Comparison of ENCODE assay signal across 30 cellular contexts in the genomic region with DNA sequence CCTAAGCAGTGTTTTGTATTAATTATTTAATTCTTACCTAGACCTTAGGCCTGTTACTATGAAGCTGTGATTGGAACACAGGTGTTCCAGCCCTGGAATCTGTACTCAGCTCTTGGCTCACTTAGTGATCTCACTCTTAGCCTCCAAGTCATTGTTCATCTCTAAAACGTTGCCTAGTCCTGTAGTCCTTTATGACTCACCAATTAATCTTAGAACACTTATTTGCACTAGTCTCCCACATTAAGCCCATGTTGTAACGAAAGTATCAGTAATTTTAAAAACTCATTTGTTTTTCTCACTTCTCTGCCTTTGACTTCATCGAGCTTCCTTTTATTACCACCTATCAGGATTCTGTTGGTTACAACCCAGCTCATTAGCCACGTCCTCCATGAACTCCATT.
"Had no signal": no experiment of that assay in that cellular context is flagged by ENCODE, and none has a peak within 500 bp of the region (broad histone marks: within the 10 kb centered on the region; RNA-seq: fewer than 3 reads in every experiment).

No MANE protein-coding gene starts in this region.

- H3K4me1 Mint-ChIP-seq: activated B cell treated with CpG ODN at 0.5 μM for 24 hours; activated CD4-positive, alpha-beta memory T cell treated with anti-CD3 and anti-CD28 coated beads, Interleukin-2, amount 10 ng/mL, durations not matched to agents 7 days and 5 days; activated naive CD4-positive, alpha-beta T cell treated with anti-CD3 and anti-CD28 coated beads, Interleukin-2, amount 10 ng/mL, durations not matched to agents 7 days and 5 days; activated naive CD8-positive, alpha-beta T cell treated with anti-CD3 and anti-CD28 coated beads, Interleukin-2, amount 10 ng/mL, durations not matched to agents 7 days and 5 days; brain; T-helper 17 cell had no signal

- H3K27me3 Mint-ChIP-seq: activated B cell treated with CpG ODN at 0.5 μM for 24 hours; activated CD4-positive, alpha-beta memory T cell treated with anti-CD3 and anti-CD28 coated beads, Interleukin-2, amount 10 ng/mL, durations not matched to agents 7 days and 5 days; activated naive CD4-positive, alpha-beta T cell treated with anti-CD3 and anti-CD28 coated beads, Interleukin-2, amount 10 ng/mL, durations not matched to agents 7 days and 5 days; activated naive CD8-positive, alpha-beta T cell treated with anti-CD3 and anti-CD28 coated beads, Interleukin-2, amount 10 ng/mL, durations not matched to agents 7 days and 5 days; activated T-cell treated with anti-CD3 and anti-CD28 coated beads, Interleukin-2, amount 50 U/mL, for 24 hours; brain; effector memory CD8-positive, alpha-beta T cell; T-helper 17 cell had no signal

- H3K27ac Mint-ChIP-seq: activated B cell treated with CpG ODN at 0.5 μM for 24 hours; activated CD4-positive, alpha-beta memory T cell treated with anti-CD3 and anti-CD28 coated beads, Interleukin-2, amount 10 ng/mL, durations not matched to agents 7 days and 5 days; activated naive CD4-positive, alpha-beta T cell treated with anti-CD3 and anti-CD28 coated beads, Interleukin-2, amount 10 ng/mL, durations not matched to agents 7 days and 5 days; activated naive CD4-positive, alpha-beta T cell treated with anti-CD3 and anti-CD28 coated beads, Interleukin-2, amount 50 U/mL, for 72 hours; activated naive CD8-positive, alpha-beta T cell treated with anti-CD3 and anti-CD28 coated beads, Interleukin-2, amount 10 ng/mL, durations not matched to agents 7 days and 5 days; activated T-cell treated with anti-CD3 and anti-CD28 coated beads, Interleukin-2, amount 50 U/mL, for 24 hours; activated T-cell treated with anti-CD3 and anti-CD28 coated beads, Interleukin-2, amount 50 U/mL, for 72 hours; brain; effector memory CD8-positive, alpha-beta T cell; T-helper 17 cell; T-helper 2 cell treated with Interferon-gamma antibody and Interleukin-4, amounts not matched to agents 5 μg/mL and 100 μg/mL, for 36 hours had no signal

- ATAC-seq: activated CD4-positive, CD25-positive, alpha-beta regulatory T cell treated with anti-CD3 and anti-CD28 coated beads, Interleukin-2, amount 50 U/mL, for 24 hours; activated naive CD4-positive, alpha-beta T cell treated with anti-CD3 and anti-CD28 coated beads, Interleukin-2, amount 50 U/mL, for 72 hours; activated T-cell treated with anti-CD3 and anti-CD28 coated beads, Interleukin-2, amount 50 U/mL, for 72 hours; effector memory CD8-positive, alpha-beta T cell; T-helper 17 cell had no signal

- H3K4me3 ChIP-seq: ascending aorta had no signal

- H3K4me1 ChIP-seq: ascending aorta had no signal

- DNase-seq: activated B cell treated with CpG ODN at 0.5 μM for 24 hours; activated CD4-positive, alpha-beta memory T cell treated with anti-CD3 and anti-CD28 coated beads, Interleukin-2, amount 10 ng/mL, durations not matched to agents 7 days and 5 days; activated CD4-positive, alpha-beta T cell treated with anti-CD3 and anti-CD28 coated beads for 48 hours; activated CD4-positive, alpha-beta T cell treated with anti-CD3 and anti-CD28 coated beads, Interleukin-2, amount 50 U/mL, for 1 hour; activated CD8-positive, alpha-beta memory T cell treated with anti-CD3 and anti-CD28 coated beads, Interleukin-2, amount 50 U/mL, for 48 hours; activated gamma-delta T cell; activated naive CD4-positive, alpha-beta T cell; activated naive CD4-positive, alpha-beta T cell treated with anti-CD3 and anti-CD28 coated beads, Interleukin-2, amount 10 ng/mL, durations not matched to agents 7 days and 5 days; activated naive CD8-positive, alpha-beta T cell treated with anti-CD3 and anti-CD28 coated beads, Interleukin-2, amount 10 ng/mL, durations not matched to agents 7 days and 5 days; activated T-cell treated with anti-CD3 and anti-CD28 coated beads for 4 hours; activated T-cell treated with anti-CD3 and anti-CD28 coated beads, Interleukin-2, amount 50 U/mL, for 24 hours; activated T-cell treated with anti-CD3 and anti-CD28 coated beads, Interleukin-2, amount 50 U/mL, for 72 hours; caudate nucleus; cortex of kidney; dermis blood vessel endothelial cell; effector CD4-positive, alpha-beta T cell; effector memory CD8-positive, alpha-beta T cell; head of caudate nucleus; hippocampal formation; T-helper 17 cell; T1000; WERI-Rb-1 had no signal

- H3K36me3 Mint-ChIP-seq: activated naive CD4-positive, alpha-beta T cell treated with anti-CD3 and anti-CD28 coated beads, Interleukin-2, amount 10 ng/mL, durations not matched to agents 7 days and 5 days; activated naive CD8-positive, alpha-beta T cell treated with anti-CD3 and anti-CD28 coated beads, Interleukin-2, amount 10 ng/mL, durations not matched to agents 7 days and 5 days; brain had no signal

- FAIRE-seq: colon, frontal cortex had no signal

- H3K27me3 ChIP-seq: ascending aorta had no signal

- H3K36me3 ChIP-seq: ascending aorta, WERI-Rb-1 had no signal

- H3K9me3 ChIP-seq: ascending aorta had no signal

- H3K4me3 Mint-ChIP-seq: activated B cell treated with CpG ODN at 0.5 μM for 24 hours; activated CD4-positive, alpha-beta memory T cell treated with anti-CD3 and anti-CD28 coated beads, Interleukin-2, amount 10 ng/mL, durations not matched to agents 7 days and 5 days; activated naive CD4-positive, alpha-beta T cell treated with anti-CD3 and anti-CD28 coated beads, Interleukin-2, amount 10 ng/mL, durations not matched to agents 7 days and 5 days; activated naive CD8-positive, alpha-beta T cell treated with anti-CD3 and anti-CD28 coated beads, Interleukin-2, amount 10 ng/mL, durations not matched to agents 7 days and 5 days; activated T-cell treated with anti-CD3 and anti-CD28 coated beads, Interleukin-2, amount 50 U/mL, for 24 hours; activated T-cell treated with anti-CD3 and anti-CD28 coated beads, Interleukin-2, amount 50 U/mL, for 72 hours; brain; effector memory CD8-positive, alpha-beta T cell; T-helper 17 cell; T-helper 2 cell treated with Interferon-gamma antibody and Interleukin-4, amounts not matched to agents 5 μg/mL and 100 μg/mL, for 36 hours had no signal

- H3K27ac ChIP-seq: ascending aorta, epithelial cell of prostate, WERI-Rb-1 had no signal
